Comparison of ENCODE assay signal across 8 cellular contexts in the genomic region with DNA sequence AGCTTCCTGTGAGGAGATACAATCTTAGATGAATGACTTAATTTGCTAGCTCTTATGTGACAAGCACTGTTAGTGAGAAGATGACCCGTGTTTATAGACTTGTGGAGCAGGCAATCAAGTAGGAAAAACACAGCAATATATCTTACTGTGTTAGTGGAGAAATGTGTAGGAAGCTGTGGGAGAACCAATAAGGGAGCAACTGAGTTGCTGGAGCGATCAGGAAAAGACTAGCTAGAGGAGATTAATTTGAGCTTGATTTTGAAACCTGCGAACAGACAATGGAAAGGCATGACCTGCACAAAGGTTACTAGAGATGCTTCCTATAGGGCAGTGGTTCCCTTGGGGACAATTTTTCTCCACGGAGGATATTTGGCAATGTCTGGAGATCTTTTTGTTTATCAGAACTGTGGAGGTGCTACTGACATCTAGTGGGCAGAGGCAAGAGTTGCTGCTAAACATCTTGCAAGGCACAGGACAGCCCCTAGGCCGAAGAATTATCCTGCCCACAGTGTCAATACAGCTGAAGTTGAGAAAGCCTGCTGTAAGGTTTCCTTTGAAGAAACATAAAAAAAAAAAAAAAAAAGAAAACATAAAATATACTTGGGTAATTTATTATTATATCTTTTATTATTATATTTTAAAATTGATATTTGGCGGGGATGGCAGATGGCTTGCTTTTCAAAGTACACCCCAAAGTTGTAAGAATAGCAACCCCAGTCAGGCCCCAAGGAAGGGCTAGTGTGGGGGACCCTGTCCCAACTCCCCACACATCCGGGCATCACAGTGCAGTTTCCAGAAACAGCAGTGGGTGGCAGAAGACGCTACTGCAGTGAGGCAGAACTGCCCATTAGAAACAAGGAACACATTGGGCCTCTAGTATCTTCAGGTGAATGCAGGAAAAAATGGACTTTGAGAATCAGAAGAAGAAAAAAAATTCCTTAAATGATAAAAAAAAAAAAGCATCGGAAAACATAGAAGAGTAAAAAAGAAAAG.
A peak's percentile ranks its signal among the peaks of the same experiment; 100 is the strongest.
DNase-seq lines count a peak whose midpoint lies in the region; ATAC-seq and TF ChIP-seq lines count a peak whose summit lies in the region.

No MANE protein-coding gene starts in this region.

- no peaks in the 10 kb centered on the region for H3K4me1 ChIP-seq in ascending aorta

- H3K36me3 ChIP-seq in ascending aorta (no peaks in the 10 kb centered on the region), kidney epithelial cell (ENCODE audit: control insufficient read depth, insufficient read depth, low read length) (no peaks in the 10 kb centered on the region)

- peak; percentile 93 for TF ChIP-seq CTCF in NB4 (IDR thresholded peaks at IDR 0.05; ENCODE audit: low read depth, low read length)
- TF ChIP-seq CTCF in ascending aorta (IDR thresholded peaks at IDR 0.05) = peak; percentile 8 to 44 (median 33)
- TF ChIP-seq CTCF in kidney epithelial cell (IDR thresholded peaks at IDR 0.05; ENCODE audit: insufficient read depth, low read length, poor library complexity, severe bottlenecking) = peak; percentile 87

- H3K27ac ChIP-seq in ascending aorta = no peak overlapping the region

- H3K27me3 ChIP-seq in ascending aorta (no peaks in the 10 kb centered on the region), kidney epithelial cell (ENCODE audit: control insufficient read depth, insufficient read depth, low read length) (no peaks in the 10 kb centered on the region)

- H3K9me3 ChIP-seq in ascending aorta = no peaks in the 10 kb centered on the region

- no peak for TF ChIP-seq POLR2A in NB4 (IDR thresholded peaks at IDR 0.05; ENCODE audit: extremely low read depth, insufficient read length)

- ATAC-seq in GM18499 (IDR thresholded peaks at IDR 0.05; ENCODE audit: insufficient read depth, unreplicated experiment) = peak; percentile 73
- peak; percentile 77 for ATAC-seq in HG02759 (IDR thresholded peaks at IDR 0.05; ENCODE audit: unreplicated experiment)

- peak; percentile 26 for DNase-seq in CMK (ENCODE audit: low read depth)
- DNase-seq in NB4 (ENCODE audit: low read depth) = peak; percentile 90
- DNase-seq in ascending aorta (ENCODE audit: low spot score in 2 of 2) = no peak
- DNase-seq in kidney epithelial cell (ENCODE audit: low read depth) = peak; percentile 29
- DNase-seq in 8988T = no peak
- no peak for DNase-seq in NCI-H128 (lab: John Stamatoyannopoulos, UW; ENCODE audit: unreplicated experiment)

- intact Hi-C loops in ascending aorta (cut with DNase I) = no loop called here

- no peak overlapping the region for H3K4me3 ChIP-seq in NB4 (ENCODE audit: low read depth, low read length)
- no peak overlapping the region for H3K4me3 ChIP-seq in ascending aorta
- H3K4me3 ChIP-seq in kidney epithelial cell (ENCODE audit: low read depth, low read length) = no peak overlapping the region

Comparison
In these comparisons a context has a peak if more than half of its experiments do, and no peak if none do; other contexts are left out.
1. DNase-seq: peak in CMK (single experiment), NB4 (single experiment) and kidney epithelial cell (single experiment); none in ascending aorta (0 of 2), 8988T (single experiment) and NCI-H128 (single experiment).
2. CTCF ChIP-seq: peak in every context shown above with its lines; median percentile 93 in NB4; 87 in kidney epithelial cell; 33 in ascending aorta.